Comparison of ENCODE assay signal across 22 cellular contexts in genomic region chr3:63500196-63500595, GRCh38.
DNase-seq lines count a peak whose midpoint lies in the region; ATAC-seq, FAIRE-seq and TF ChIP-seq lines count a peak whose summit lies in the region.
"Had no signal": no experiment of that assay in that cellular context is flagged by ENCODE, and none has a peak within 500 bp of the region (broad histone marks: within the 10 kb centered on the region; RNA-seq: fewer than 3 reads in every experiment).

No MANE protein-coding gene starts in this region.

- H3K27me3 ChIP-seq in transverse colon, result no peaks in the 10 kb centered on the region
- no peaks in the 10 kb centered on the region for H3K27me3 ChIP-seq in WERI-Rb-1 (ENCODE audit: insufficient read depth, low read depth, severe bottlenecking)

- DNase-seq in mucosa of descending colon (peak in 1 of 3 donors; percentile 63), transverse colon (peak; percentile 39), WERI-Rb-1 (no peak), Right ventricle myocardium inferior (ENCODE audit: missing footprints) (no peak)
- DNase-seq in stimulated activated effector memory CD8-positive, alpha-beta T cell treated with anti-CD3 and anti-CD28 coated beads, Interleukin-12 subunit alpha, Interleukin-12 subunit beta, amount 100 ng/mL, for 72 hours (ENCODE audit: low spot score in 2 of 2), result no peak
- DNase-seq: AML-193; Caco-2; CD4-positive, alpha-beta T cell; H7 had no signal

- intact Hi-C loops in mucosa of descending colon (cut with DNase I, micrococcal nuclease), result no loop called here
- intact Hi-C loops in transverse colon (cut with DNase I; ENCODE audit: low total_unique reads), result no loop called here
- intact Hi-C loops in Right ventricle myocardium inferior (cut with DNase I), result no loop called here

- ATAC-seq in mucosa of descending colon (peak; percentile 99), Right ventricle myocardium inferior (no peak)
- ATAC-seq in stimulated activated effector memory CD8-positive, alpha-beta T cell treated with anti-CD3 and anti-CD28 coated beads, Interleukin-12 subunit alpha, Interleukin-12 subunit beta, amount 100 ng/mL, for 72 hours, result no peak
- ATAC-seq: A549, GM23338, HCT116, HepG2 had no signal

- TF ChIP-seq CTCF in HEK293 (tag by site-specific recombination; IDR thresholded peaks at IDR 0.05) (no peak), mucosa of descending colon (IDR thresholded peaks at IDR 0.05) (no peak), transverse colon (IDR thresholded peaks at IDR 0.05) (no peak), WERI-Rb-1 (IDR thresholded peaks at IDR 0.05; ENCODE audit: low read depth, low read length) (no peak)

- in situ Hi-C loops in transverse colon (cut with MboI; ENCODE audit: low pct_ligation_motif_present in 1 of 4, low pct_unique_long_range_greater_than_20kb in 1 of 4, low sequenced_read_pairs in 3 of 4), result no loop called here

- H3K4me1 Mint-ChIP-seq in stimulated activated effector memory CD8-positive, alpha-beta T cell treated with anti-CD3 and anti-CD28 coated beads, Interleukin-12 subunit alpha, Interleukin-12 subunit beta, amount 100 ng/mL, for 72 hours, result no peaks in the 10 kb centered on the region
- H3K4me1 Mint-ChIP-seq: GM23338, IgD-negative memory B cell had no signal

- H3K4me3 Mint-ChIP-seq in stimulated activated effector memory CD8-positive, alpha-beta T cell treated with anti-CD3 and anti-CD28 coated beads, Interleukin-12 subunit alpha, Interleukin-12 subunit beta, amount 100 ng/mL, for 72 hours, result no peak overlapping the region
- H3K4me3 Mint-ChIP-seq: CD4-positive, alpha-beta T cell; GM23338; IgD-negative memory B cell had no signal

- no peak overlapping the region for H3K27ac ChIP-seq in HEK293 (ENCODE audit: extremely low read depth, low read depth, low read length)
- H3K27ac ChIP-seq in transverse colon, result peak overlapping the region; percentile 49 to 66 (median 53)
- no peak overlapping the region for H3K27ac ChIP-seq in WERI-Rb-1
- H3K27ac ChIP-seq: 22Rv1, A549, C4-2B had no signal

- H3K9me3 Mint-ChIP-seq in stimulated activated effector memory CD8-positive, alpha-beta T cell treated with anti-CD3 and anti-CD28 coated beads, Interleukin-12 subunit alpha, Interleukin-12 subunit beta, amount 100 ng/mL, for 72 hours, result peaks cover 5% of the 10 kb centered on the region
- H3K9me3 Mint-ChIP-seq: CD4-positive, alpha-beta T cell; GM23338 had no signal

- H3K9me3 ChIP-seq in HEK293 (ENCODE audit: control insufficient read depth, insufficient read depth, low read depth, low read length), result no peaks in the 10 kb centered on the region
- no peaks in the 10 kb centered on the region for H3K9me3 ChIP-seq in mucosa of descending colon
- H3K9me3 ChIP-seq in transverse colon, result no peaks in the 10 kb centered on the region
- no peaks in the 10 kb centered on the region for H3K9me3 ChIP-seq in WERI-Rb-1 (ENCODE audit: severe bottlenecking)
- H3K9me3 ChIP-seq: A549, Caco-2 had no signal

- POLR2A ChIA-PET in HEK293 (lab: Yijun Ruan, JAX), result no interaction called here

- 37 to 45% methylated on average over 5 of the region's 5 CpGs for WGBS in transverse colon (ENCODE audit: low coverage in 1 of 2), 2 donors

- no peak overlapping the region for H3K4me3 ChIP-seq in HEK293 (ENCODE audit: low read depth, low read length)
- no peak overlapping the region for H3K4me3 ChIP-seq in mucosa of descending colon
- H3K4me3 ChIP-seq in transverse colon, result no peak overlapping the region
- no peak overlapping the region for H3K4me3 ChIP-seq in WERI-Rb-1 (ENCODE audit: low read depth, low read length)
- H3K4me3 ChIP-seq: A549, GM23338 had no signal

- FAIRE-seq in colon (lab: Jason Lieb, UNC), result peak; percentile 21
- FAIRE-seq: A549, D721Med, G401.6, GM12891, GM19239, HepG2 had no signal

- CTCF ChIA-PET in HEK293 (lab: Yijun Ruan, JAX), result no interaction called here

- H3K36me3 ChIP-seq in HEK293 (ENCODE audit: control insufficient read depth in 2 of 2, insufficient read depth in 1 of 2, low read length in 2 of 2), result no peaks in the 10 kb centered on the region
- no peaks in the 10 kb centered on the region for H3K36me3 ChIP-seq in mucosa of descending colon (ENCODE audit: low read depth)
- no peaks in the 10 kb centered on the region for H3K36me3 ChIP-seq in transverse colon
- H3K36me3 ChIP-seq in WERI-Rb-1, result no peaks in the 10 kb centered on the region

- H3K4me1 ChIP-seq in HEK293 (ENCODE audit: control insufficient read depth, insufficient read depth, low read length) (no peaks in the 10 kb centered on the region), mucosa of descending colon (ENCODE audit: low read depth) (peaks cover 10% of the 10 kb centered on the region), transverse colon (peaks cover 0 to 19% (median 8%) of the 10 kb centered on the region in 4 donors)
- H3K4me1 ChIP-seq: A549 had no signal

- no peak for TF ChIP-seq POLR2A in transverse colon (IDR thresholded peaks at IDR 0.05)

- no peak overlapping the region for H3K27ac Mint-ChIP-seq in stimulated activated effector memory CD8-positive, alpha-beta T cell treated with anti-CD3 and anti-CD28 coated beads, Interleukin-12 subunit alpha, Interleukin-12 subunit beta, amount 100 ng/mL, for 72 hours
- H3K27ac Mint-ChIP-seq: CD4-positive, alpha-beta T cell; GM23338 had no signal

- H3K36me3 Mint-ChIP-seq in stimulated activated effector memory CD8-positive, alpha-beta T cell treated with anti-CD3 and anti-CD28 coated beads, Interleukin-12 subunit alpha, Interleukin-12 subunit beta, amount 100 ng/mL, for 72 hours, result no peaks in the 10 kb centered on the region
- H3K36me3 Mint-ChIP-seq: IgD-negative memory B cell had no signal

- TF ChIP-seq EP300 in transverse colon (IDR thresholded peaks at IDR 0.05; ENCODE audit: low read depth), result no peak

TF ChIP-seq in HEK293, 187 proteins besides CTCF, POLR2A, EP300 and RAD21:
- no peak for TF ChIP-seq ZBTB7A (tag by site-specific recombination; IDR thresholded peaks at IDR 0.05; ENCODE audit: low read depth)
- no peak for TF ChIP-seq ZNF623 (tag by site-specific recombination; IDR thresholded peaks at IDR 0.05)
- peak; percentile 49; the same call in 1 of the 2 replicates for TF ChIP-seq PRDM10 (tag by site-specific recombination; IDR thresholded peaks at IDR 0.05)
TF ChIP-seq in HEK293: peak in this region for 1.

Comparison
In these comparisons a context has a peak if more than half of its experiments do, and no peak if none do; other contexts are left out.
1. H3K27ac ChIP-seq: peak in transverse colon (4 of 4); none in HEK293 (single experiment) and WERI-Rb-1 (single experiment).